Comparison of ENCODE assay signal across 10 cellular contexts in genomic region chr4:51853027-51853682, GRCh38. TPM values are rescaled to one million over a fixed set of nuclear protein-coding genes. Genes with fewer than 3 reads are reported as not detected.
DNase-seq lines count a peak whose midpoint lies in the region; ATAC-seq lines count a peak whose summit lies in the region.
"Had no signal": no experiment of that assay in that cellular context is flagged by ENCODE, and none has a peak within 500 bp of the region (broad histone marks: within the 10 kb centered on the region; RNA-seq: fewer than 3 reads in every experiment).

No MANE protein-coding gene starts in this region.

- H3K4me3 Mint-ChIP-seq in activated T-helper 17 cell treated with anti-CD3 and anti-CD28 coated beads, Interleukin-2, amount 50 U/mL, for 72 hours: no peak overlapping the region
- H3K4me3 Mint-ChIP-seq: T-cell had no signal

- H3K9me3 Mint-ChIP-seq in activated T-helper 17 cell treated with anti-CD3 and anti-CD28 coated beads, Interleukin-2, amount 50 U/mL, for 72 hours: no peaks in the 10 kb centered on the region
- H3K9me3 Mint-ChIP-seq: T-cell had no signal

- H3K36me3 Mint-ChIP-seq in activated T-helper 17 cell treated with anti-CD3 and anti-CD28 coated beads, Interleukin-2, amount 50 U/mL, for 72 hours (ENCODE audit: low read depth): peaks cover 29% of the 10 kb centered on the region

- DNase-seq in ELF-1 (ENCODE audit: low read depth, low spot score): peak; percentile 17
- DNase-seq in left cardiac atrium: no peak
- DNase-seq in pons (ENCODE audit: low spot score): peak; percentile 25
- no peak for DNase-seq in central memory CD4-positive, alpha-beta T cell
- no peak for DNase-seq in DMS79 (lab: John Stamatoyannopoulos, UW)
- DNase-seq: NCI-H446 treated with DMSO at 0.1 percent for 48 hours, T-cell had no signal

- peaks cover 28% of the 10 kb centered on the region for H3K4me1 Mint-ChIP-seq in activated T-helper 17 cell treated with anti-CD3 and anti-CD28 coated beads, Interleukin-2, amount 50 U/mL, for 72 hours

- ATAC-seq in activated T-helper 17 cell treated with anti-CD3 and anti-CD28 coated beads, Interleukin-2, amount 50 U/mL, for 72 hours (replicated peaks): no peak
- peak; percentile 44 to 53 for ATAC-seq in left cardiac atrium
- ATAC-seq in HG02884 (IDR thresholded peaks at IDR 0.05; ENCODE audit: unreplicated experiment): no peak
- ATAC-seq in GM21528 (IDR thresholded peaks at IDR 0.05; ENCODE audit: low FRiP score, unreplicated experiment): no peak
- ATAC-seq: T-cell had no signal

- H3K27me3 Mint-ChIP-seq in activated T-helper 17 cell treated with anti-CD3 and anti-CD28 coated beads, Interleukin-2, amount 50 U/mL, for 72 hours: no peaks in the 10 kb centered on the region
- H3K27me3 Mint-ChIP-seq: T-cell had no signal

- intact Hi-C loops in left cardiac atrium (cut with DNase I): no loop called here

- peak overlapping the region; percentile 22 for H3K27ac Mint-ChIP-seq in activated T-helper 17 cell treated with anti-CD3 and anti-CD28 coated beads, Interleukin-2, amount 50 U/mL, for 72 hours
- H3K27ac Mint-ChIP-seq: T-cell had no signal

RNA-seq across cellular contexts. Expression of gene DCUN1D4, which starts 10.2 kb away (rescaled TPM):
- 10 to 100 TPM; 28.8 to 41.1 TPM for total RNA-seq in activated T-helper 17 cell treated with anti-CD3 and anti-CD28 coated beads, Interleukin-2, amount 50 U/mL, for 72 hours
- total RNA-seq in left cardiac atrium: 10 to 100 TPM; 49.1 to 50.9 TPM

Comparison
In these comparisons a context has a peak if more than half of its experiments do, and no peak if none do; other contexts are left out.
1. DNase-seq: peak in ELF-1 (single experiment) and pons (single experiment); none in left cardiac atrium (single experiment), central memory CD4-positive, alpha-beta T cell (single experiment) and DMS79 (single experiment).
2. ATAC-seq: peak in left cardiac atrium (2 of 2); none in activated T-helper 17 cell treated with anti-CD3 and anti-CD28 coated beads, Interleukin-2, amount 50 U/mL, for 72 hours (single experiment), HG02884 (single experiment) and GM21528 (single experiment).